1 cellular context compared by ENCODE assay signal in genomic region chr1:186559601-186560116, GRCh38.
TF ChIP-seq lines count a peak whose summit lies in the region.

No MANE protein-coding gene starts in this region.

TF ChIP-seq in H1, 55 proteins besides CTCF, POLR2A, EP300 and RAD21:
- TF ChIP-seq CBX5 (IDR thresholded peaks at IDR 0.05; ENCODE audit: low read depth, low read length) (no peak), TAF1 (IDR thresholded peaks at IDR 0.05; ENCODE audit: low read depth, low read length) (no peak), NRF1 (IDR thresholded peaks at IDR 0.05; ENCODE audit: low read depth, low read length) (no peak), CHD1 (IDR thresholded peaks at IDR 0.05; ENCODE audit: low read depth, low read length) (no peak), TEAD4 (IDR thresholded peaks at IDR 0.05; ENCODE audit: low read depth, low read length) (no peak), TCF12 (IDR thresholded peaks at IDR 0.05; ENCODE audit: low read depth, low read length) (no peak), CHD2 (IDR thresholded peaks at IDR 0.05; ENCODE audit: low read length) (no peak), POLR2AphosphoS5 (IDR thresholded peaks at IDR 0.05; ENCODE audit: low read depth, low read length) (no peak), SUZ12 (IDR thresholded peaks at IDR 0.05; ENCODE audit: low read length) (no peak), BACH1 (IDR thresholded peaks at IDR 0.05; ENCODE audit: low read length) (no peak), BRCA1 (IDR thresholded peaks at IDR 0.05; ENCODE audit: low read depth, low read length) (no peak), USF2 (IDR thresholded peaks at IDR 0.05; ENCODE audit: low read length) (no peak), PHF8 (conservative IDR thresholded peaks at IDR 0.05; ENCODE audit: low read depth, low read length) (no peak), TAF7 (optimal IDR thresholded peaks at IDR 0.05; ENCODE audit: borderline replicate concordance, low read depth, low read length) (no peak), ASH2L (IDR thresholded peaks at IDR 0.05; ENCODE audit: low read length) (no peak), EGR1 (IDR thresholded peaks at IDR 0.05; ENCODE audit: borderline replicate concordance, low read depth, low read length) (no peak), KDM1A (IDR thresholded peaks at IDR 0.05; ENCODE audit: borderline replicate concordance, low read length) (no peak), GABPA (IDR thresholded peaks at IDR 0.05; ENCODE audit: borderline replicate concordance, insufficient read depth, low read length) (no peak)
- TF ChIP-seq, protein P1, sequence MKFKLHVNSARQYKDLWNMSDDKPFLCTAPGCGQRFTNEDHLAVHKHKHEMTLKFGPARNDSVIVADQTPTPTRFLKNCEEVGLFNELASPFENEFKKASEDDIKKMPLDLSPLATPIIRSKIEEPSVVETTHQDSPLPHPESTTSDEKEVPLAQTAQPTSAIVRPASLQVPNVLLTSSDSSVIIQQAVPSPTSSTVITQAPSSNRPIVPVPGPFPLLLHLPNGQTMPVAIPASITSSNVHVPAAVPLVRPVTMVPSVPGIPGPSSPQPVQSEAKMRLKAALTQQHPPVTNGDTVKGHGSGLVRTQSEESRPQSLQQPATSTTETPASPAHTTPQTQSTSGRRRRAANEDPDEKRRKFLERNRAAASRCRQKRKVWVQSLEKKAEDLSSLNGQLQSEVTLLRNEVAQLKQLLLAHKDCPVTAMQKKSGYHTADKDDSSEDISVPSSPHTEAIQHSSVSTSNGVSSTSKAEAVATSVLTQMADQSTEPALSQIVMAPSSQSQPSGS (IDR thresholded peaks at IDR 0.05; ENCODE audit: low read length), result no peak
TF ChIP-seq in H1: peak in this region for 0.
